Comparison of ENCODE assay signal across 1 cellular context in the genomic region with DNA sequence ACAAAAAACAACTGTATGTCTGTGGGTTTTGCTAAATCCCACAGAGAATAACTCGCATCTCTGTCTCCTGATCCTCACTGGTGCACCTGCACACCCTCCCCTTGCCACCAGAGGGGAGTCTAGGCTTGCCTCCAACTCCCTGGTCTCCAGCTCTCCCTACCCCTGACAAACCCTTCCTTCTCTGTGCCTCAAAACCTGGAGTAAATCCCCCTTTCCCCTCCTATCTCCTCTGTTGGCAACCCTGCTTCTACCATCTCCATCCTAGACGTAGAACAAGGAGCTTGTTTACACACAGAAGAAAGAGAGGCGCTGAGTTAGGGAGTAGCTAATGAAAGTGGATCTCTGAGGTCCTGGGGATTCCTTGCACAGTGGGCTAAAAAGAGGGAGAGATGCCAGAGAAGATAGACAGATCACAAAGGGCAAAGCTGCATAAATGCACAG.
TF ChIP-seq lines count a peak whose summit lies in the region.

No MANE protein-coding gene starts in this region.

TF ChIP-seq in HepG2, 621 proteins besides CTCF, POLR2A, EP300 and RAD21 (continued from another document and continues in another):
- TF ChIP-seq, protein P1, sequence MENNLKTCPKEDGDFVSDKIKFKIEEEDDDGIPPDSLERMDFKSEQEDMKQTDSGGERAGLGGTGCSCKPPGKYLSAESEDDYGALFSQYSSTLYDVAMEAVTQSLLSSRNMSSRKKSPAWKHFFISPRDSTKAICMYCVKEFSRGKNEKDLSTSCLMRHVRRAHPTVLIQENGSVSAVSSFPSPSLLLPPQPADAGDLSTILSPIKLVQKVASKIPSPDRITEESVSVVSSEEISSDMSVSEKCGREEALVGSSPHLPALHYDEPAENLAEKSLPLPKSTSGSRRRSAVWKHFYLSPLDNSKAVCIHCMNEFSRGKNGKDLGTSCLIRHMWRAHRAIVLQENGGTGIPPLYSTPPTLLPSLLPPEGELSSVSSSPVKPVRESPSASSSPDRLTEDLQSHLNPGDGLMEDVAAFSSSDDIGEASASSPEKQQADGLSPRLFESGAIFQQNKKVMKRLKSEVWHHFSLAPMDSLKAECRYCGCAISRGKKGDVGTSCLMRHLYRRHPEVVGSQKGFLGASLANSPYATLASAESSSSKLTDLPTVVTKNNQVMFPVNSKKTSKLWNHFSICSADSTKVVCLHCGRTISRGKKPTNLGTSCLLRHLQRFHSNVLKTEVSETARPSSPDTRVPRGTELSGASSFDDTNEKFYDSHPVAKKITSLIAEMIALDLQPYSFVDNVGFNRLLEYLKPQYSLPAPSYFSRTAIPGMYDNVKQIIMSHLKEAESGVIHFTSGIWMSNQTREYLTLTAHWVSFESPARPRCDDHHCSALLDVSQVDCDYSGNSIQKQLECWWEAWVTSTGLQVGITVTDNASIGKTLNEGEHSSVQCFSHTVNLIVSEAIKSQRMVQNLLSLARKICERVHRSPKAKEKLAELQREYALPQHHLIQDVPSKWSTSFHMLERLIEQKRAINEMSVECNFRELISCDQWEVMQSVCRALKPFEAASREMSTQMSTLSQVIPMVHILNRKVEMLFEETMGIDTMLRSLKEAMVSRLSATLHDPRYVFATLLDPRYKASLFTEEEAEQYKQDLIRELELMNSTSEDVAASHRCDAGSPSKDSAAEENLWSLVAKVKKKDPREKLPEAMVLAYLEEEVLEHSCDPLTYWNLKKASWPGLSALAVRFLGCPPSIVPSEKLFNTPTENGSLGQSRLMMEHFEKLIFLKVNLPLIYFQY (CRISPR knock-in tag; IDR thresholded peaks at IDR 0.05; ENCODE audit: borderline replicate concordance): no peak
- TF ChIP-seq, protein P2, sequence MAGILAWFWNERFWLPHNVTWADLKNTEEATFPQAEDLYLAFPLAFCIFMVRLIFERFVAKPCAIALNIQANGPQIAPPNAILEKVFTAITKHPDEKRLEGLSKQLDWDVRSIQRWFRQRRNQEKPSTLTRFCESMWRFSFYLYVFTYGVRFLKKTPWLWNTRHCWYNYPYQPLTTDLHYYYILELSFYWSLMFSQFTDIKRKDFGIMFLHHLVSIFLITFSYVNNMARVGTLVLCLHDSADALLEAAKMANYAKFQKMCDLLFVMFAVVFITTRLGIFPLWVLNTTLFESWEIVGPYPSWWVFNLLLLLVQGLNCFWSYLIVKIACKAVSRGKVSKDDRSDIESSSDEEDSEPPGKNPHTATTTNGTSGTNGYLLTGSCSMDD (CRISPR knock-in tag; IDR thresholded peaks at IDR 0.05): no peak
- TF ChIP-seq ZNF569 (CRISPR knock-in tag; IDR thresholded peaks at IDR 0.05; ENCODE audit: borderline replicate concordance) (no peak), ZNF160 (CRISPR knock-in tag; IDR thresholded peaks at IDR 0.05) (no peak), ATM (IDR thresholded peaks at IDR 0.05; ENCODE audit: borderline replicate concordance) (no peak), ZNF619 (CRISPR knock-in tag; IDR thresholded peaks at IDR 0.05) (no peak), ZBTB1 (CRISPR knock-in tag; IDR thresholded peaks at IDR 0.05; ENCODE audit: borderline replicate concordance) (no peak), TCF12 (IDR thresholded peaks at IDR 0.05) (no peak), TCF12 (CRISPR knock-in tag; IDR thresholded peaks at IDR 0.05) (no peak), HNRNPK (IDR thresholded peaks at IDR 0.05; ENCODE audit: low read depth, low read length, poor library complexity, severe bottlenecking) (no peak), ZEB1 (IDR thresholded peaks at IDR 0.05; ENCODE audit: insufficient replicate concordance, low read depth) (no peak), POLR2G (IDR thresholded peaks at IDR 0.05; ENCODE audit: low read depth, low read length) (no peak), ZNF484 (CRISPR knock-in tag; IDR thresholded peaks at IDR 0.05; ENCODE audit: borderline replicate concordance, low read depth) (no peak), ISX (CRISPR knock-in tag; conservative IDR thresholded peaks at IDR 0.05) (no peak), ZNF546 (CRISPR knock-in tag; conservative IDR thresholded peaks at IDR 0.05) (no peak), FOXA3 (CRISPR knock-in tag; IDR thresholded peaks at IDR 0.05) (0 out of 2 replicates have a peak, but pooled peaks have one; percentile 10), ARNT (IDR thresholded peaks at IDR 0.05) (no peak), SSRP1 (CRISPR knock-in tag; IDR thresholded peaks at IDR 0.05) (no peak), NCOA5 (CRISPR knock-in tag; IDR thresholded peaks at IDR 0.05) (no peak), ZNF44 (CRISPR knock-in tag; IDR thresholded peaks at IDR 0.05) (0 out of 2 replicates have a peak, but pooled peaks have one; percentile 50), SYNCRIP (IDR thresholded peaks at IDR 0.05; ENCODE audit: insufficient read depth, low read depth, low read length) (no peak), FOXM1 (CRISPR knock-in tag; IDR thresholded peaks at IDR 0.05) (no peak), GLI4 (CRISPR knock-in tag; IDR thresholded peaks at IDR 0.05; ENCODE audit: borderline replicate concordance) (no peak)
- TF ChIP-seq, protein P3, sequence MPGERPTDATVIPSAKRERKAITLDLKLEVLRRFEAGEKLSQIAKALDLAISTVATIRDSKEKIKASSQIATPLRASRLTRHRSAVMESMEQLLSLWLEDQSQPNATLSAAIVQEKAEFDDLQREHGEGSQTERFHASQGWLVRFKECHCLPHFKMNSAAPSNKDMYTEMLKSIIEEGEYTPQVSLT (CRISPR knock-in tag; IDR thresholded peaks at IDR 0.05; ENCODE audit: borderline replicate concordance, low read depth): no peak
- TF ChIP-seq, protein P4, sequence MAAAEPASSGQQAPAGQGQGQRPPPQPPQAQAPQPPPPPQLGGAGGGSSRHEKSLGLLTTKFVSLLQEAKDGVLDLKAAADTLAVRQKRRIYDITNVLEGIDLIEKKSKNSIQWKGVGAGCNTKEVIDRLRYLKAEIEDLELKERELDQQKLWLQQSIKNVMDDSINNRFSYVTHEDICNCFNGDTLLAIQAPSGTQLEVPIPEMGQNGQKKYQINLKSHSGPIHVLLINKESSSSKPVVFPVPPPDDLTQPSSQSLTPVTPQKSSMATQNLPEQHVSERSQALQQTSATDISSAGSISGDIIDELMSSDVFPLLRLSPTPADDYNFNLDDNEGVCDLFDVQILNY (CRISPR knock-in tag; conservative IDR thresholded peaks at IDR 0.05): no peak
- TF ChIP-seq, protein P5, sequence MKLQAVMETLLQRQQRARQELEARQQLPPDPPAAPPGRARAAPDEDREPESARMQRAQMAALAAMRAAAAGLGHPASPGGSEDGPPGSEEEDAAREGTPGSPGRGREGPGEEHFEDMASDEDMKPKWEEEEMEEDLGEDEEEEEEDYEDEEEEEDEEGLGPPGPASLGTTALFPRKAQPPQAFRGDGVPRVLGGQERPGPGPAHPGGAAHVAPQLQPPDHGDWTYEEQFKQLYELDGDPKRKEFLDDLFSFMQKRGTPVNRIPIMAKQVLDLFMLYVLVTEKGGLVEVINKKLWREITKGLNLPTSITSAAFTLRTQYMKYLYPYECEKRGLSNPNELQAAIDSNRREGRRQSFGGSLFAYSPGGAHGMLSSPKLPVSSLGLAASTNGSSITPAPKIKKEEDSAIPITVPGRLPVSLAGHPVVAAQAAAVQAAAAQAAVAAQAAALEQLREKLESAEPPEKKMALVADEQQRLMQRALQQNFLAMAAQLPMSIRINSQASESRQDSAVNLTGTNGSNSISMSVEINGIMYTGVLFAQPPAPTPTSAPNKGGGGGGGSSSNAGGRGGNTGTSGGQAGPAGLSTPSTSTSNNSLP (IDR thresholded peaks at IDR 0.05; ENCODE audit: low read depth, low read length): no peak
- TF ChIP-seq, protein P6, sequence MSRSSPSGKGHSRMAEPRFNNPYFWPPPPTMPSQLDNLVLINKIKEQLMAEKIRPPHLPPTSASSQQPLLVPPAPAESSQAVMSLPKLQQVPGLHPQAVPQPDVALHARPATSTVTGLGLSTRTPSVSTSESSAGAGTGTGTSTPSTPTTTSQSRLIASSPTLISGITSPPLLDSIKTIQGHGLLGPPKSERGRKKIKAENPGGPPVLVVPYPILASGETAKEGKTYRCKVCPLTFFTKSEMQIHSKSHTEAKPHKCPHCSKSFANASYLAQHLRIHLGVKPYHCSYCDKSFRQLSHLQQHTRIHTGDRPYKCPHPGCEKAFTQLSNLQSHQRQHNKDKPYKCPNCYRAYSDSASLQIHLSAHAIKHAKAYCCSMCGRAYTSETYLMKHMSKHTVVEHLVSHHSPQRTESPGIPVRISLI (CRISPR knock-in tag; IDR thresholded peaks at IDR 0.05; ENCODE audit: borderline replicate concordance): no peak
- TF ChIP-seq, protein P7, sequence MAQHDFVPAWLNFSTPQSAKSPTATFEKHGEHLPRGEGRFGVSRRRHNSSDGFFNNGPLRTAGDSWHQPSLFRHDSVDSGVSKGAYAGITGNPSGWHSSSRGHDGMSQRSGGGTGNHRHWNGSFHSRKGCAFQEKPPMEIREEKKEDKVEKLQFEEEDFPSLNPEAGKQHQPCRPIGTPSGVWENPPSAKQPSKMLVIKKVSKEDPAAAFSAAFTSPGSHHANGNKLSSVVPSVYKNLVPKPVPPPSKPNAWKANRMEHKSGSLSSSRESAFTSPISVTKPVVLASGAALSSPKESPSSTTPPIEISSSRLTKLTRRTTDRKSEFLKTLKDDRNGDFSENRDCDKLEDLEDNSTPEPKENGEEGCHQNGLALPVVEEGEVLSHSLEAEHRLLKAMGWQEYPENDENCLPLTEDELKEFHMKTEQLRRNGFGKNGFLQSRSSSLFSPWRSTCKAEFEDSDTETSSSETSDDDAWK (CRISPR knock-in tag; IDR thresholded peaks at IDR 0.05): no peak
- TF ChIP-seq, protein P8, sequence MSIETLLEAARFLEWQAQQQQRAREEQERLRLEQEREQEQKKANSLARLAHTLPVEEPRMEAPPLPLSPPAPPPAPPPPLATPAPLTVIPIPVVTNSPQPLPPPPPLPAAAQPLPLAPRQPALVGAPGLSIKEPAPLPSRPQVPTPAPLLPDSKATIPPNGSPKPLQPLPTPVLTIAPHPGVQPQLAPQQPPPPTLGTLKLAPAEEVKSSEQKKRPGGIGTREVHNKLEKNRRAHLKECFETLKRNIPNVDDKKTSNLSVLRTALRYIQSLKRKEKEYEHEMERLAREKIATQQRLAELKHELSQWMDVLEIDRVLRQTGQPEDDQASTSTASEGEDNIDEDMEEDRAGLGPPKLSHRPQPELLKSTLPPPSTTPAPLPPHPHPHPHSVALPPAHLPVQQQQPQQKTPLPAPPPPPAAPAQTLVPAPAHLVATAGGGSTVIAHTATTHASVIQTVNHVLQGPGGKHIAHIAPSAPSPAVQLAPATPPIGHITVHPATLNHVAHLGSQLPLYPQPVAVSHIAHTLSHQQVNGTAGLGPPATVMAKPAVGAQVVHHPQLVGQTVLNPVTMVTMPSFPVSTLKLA (IDR thresholded peaks at IDR 0.05): no peak
- TF ChIP-seq, protein P9, sequence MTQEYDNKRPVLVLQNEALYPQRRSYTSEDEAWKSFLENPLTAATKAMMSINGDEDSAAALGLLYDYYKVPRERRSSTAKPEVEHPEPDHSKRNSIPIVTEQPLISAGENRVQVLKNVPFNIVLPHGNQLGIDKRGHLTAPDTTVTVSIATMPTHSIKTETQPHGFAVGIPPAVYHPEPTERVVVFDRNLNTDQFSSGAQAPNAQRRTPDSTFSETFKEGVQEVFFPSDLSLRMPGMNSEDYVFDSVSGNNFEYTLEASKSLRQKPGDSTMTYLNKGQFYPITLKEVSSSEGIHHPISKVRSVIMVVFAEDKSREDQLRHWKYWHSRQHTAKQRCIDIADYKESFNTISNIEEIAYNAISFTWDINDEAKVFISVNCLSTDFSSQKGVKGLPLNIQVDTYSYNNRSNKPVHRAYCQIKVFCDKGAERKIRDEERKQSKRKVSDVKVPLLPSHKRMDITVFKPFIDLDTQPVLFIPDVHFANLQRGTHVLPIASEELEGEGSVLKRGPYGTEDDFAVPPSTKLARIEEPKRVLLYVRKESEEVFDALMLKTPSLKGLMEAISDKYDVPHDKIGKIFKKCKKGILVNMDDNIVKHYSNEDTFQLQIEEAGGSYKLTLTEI (CRISPR knock-in tag; conservative IDR thresholded peaks at IDR 0.05): no peak
- TF ChIP-seq, protein P10, sequence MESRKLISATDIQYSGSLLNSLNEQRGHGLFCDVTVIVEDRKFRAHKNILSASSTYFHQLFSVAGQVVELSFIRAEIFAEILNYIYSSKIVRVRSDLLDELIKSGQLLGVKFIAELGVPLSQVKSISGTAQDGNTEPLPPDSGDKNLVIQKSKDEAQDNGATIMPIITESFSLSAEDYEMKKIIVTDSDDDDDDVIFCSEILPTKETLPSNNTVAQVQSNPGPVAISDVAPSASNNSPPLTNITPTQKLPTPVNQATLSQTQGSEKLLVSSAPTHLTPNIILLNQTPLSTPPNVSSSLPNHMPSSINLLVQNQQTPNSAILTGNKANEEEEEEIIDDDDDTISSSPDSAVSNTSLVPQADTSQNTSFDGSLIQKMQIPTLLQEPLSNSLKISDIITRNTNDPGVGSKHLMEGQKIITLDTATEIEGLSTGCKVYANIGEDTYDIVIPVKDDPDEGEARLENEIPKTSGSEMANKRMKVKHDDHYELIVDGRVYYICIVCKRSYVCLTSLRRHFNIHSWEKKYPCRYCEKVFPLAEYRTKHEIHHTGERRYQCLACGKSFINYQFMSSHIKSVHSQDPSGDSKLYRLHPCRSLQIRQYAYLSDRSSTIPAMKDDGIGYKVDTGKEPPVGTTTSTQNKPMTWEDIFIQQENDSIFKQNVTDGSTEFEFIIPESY (CRISPR knock-in tag; IDR thresholded peaks at IDR 0.05): no peak
- TF ChIP-seq, protein P11, sequence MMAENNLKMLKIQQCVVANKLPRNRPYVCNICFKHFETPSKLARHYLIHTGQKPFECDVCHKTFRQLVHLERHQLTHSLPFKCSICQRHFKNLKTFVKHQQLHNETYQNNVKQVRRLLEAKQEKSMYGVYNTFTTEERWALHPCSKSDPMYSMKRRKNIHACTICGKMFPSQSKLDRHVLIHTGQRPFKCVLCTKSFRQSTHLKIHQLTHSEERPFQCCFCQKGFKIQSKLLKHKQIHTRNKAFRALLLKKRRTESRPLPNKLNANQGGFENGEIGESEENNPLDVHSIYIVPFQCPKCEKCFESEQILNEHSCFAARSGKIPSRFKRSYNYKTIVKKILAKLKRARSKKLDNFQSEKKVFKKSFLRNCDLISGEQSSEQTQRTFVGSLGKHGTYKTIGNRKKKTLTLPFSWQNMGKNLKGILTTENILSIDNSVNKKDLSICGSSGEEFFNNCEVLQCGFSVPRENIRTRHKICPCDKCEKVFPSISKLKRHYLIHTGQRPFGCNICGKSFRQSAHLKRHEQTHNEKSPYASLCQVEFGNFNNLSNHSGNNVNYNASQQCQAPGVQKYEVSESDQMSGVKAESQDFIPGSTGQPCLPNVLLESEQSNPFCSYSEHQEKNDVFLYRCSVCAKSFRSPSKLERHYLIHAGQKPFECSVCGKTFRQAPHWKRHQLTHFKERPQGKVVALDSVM (CRISPR knock-in tag; IDR thresholded peaks at IDR 0.05): no peak
